Comparison of ENCODE assay signal across 1 cellular context in the genomic region with DNA sequence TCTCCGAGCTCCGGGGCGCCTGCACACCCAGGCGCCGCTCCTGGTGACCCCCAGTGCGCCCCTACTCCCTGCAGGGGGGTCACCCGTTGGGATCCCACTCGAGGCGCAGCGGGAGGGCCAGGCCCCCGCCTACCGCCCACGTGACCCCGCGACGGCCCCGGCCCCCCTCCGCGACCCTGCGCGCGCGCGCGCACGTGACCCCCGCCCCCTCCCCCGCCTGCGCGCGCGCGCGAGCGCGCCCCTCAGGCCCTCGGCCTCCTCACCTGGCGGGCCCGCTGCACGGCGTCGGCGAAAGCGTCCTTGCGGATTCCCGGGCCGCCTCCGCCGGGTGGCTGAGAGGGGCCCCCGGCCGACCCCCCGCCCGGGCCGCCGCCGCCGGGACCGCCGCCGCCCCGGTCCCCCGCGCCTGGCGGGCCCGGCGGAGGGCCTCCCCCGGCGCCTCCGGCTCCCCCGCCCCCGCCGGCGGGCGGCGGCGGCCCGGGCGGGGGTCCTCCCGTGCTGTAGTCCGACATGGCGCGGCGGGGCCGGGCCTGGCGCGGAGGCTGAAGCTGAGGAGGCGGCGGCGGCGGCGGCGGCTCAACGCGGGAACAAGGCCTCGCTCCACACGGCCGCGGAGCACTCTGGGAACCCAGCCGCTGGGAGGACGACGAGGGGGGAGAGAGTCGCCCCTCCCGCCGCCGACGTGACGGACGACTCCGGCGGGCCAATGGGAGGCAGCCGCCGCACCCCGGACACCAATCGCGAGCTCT.
A peak's percentile ranks its signal among the peaks of the same experiment; 100 is the strongest.
TF ChIP-seq lines count a peak whose summit lies in the region.

A gene with protein sequence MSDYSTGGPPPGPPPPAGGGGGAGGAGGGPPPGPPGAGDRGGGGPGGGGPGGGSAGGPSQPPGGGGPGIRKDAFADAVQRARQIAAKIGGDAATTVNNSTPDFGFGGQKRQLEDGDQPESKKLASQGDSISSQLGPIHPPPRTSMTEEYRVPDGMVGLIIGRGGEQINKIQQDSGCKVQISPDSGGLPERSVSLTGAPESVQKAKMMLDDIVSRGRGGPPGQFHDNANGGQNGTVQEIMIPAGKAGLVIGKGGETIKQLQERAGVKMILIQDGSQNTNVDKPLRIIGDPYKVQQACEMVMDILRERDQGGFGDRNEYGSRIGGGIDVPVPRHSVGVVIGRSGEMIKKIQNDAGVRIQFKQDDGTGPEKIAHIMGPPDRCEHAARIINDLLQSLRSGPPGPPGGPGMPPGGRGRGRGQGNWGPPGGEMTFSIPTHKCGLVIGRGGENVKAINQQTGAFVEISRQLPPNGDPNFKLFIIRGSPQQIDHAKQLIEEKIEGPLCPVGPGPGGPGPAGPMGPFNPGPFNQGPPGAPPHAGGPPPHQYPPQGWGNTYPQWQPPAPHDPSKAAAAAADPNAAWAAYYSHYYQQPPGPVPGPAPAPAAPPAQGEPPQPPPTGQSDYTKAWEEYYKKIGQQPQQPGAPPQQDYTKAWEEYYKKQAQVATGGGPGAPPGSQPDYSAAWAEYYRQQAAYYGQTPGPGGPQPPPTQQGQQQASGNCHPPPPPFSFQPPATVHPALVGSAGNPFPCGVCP (minus strand): TSS at position 622 of the 749 bp plus-strand sequence. CDS start 110 bp downstream, at position 512.

TF ChIP-seq in H1, 55 proteins besides CTCF, POLR2A, EP300 and RAD21:
- TF ChIP-seq JUN (IDR thresholded peaks at IDR 0.05; ENCODE audit: low read depth, low read length) (no peak), BACH1 (IDR thresholded peaks at IDR 0.05; ENCODE audit: low read length) (no peak), KDM1A (IDR thresholded peaks at IDR 0.05; ENCODE audit: borderline replicate concordance, low read length) (no peak), HDAC2 (IDR thresholded peaks at IDR 0.05; ENCODE audit: borderline replicate concordance in 1 of 2, low read depth in 2 of 2, low read length in 2 of 2) (no peak), TBP (IDR thresholded peaks at IDR 0.05; ENCODE audit: low read depth, low read length) (peak; percentile 68; the same call in 1 of the 2 replicates), ASH2L (IDR thresholded peaks at IDR 0.05; ENCODE audit: low read length) (no peak), TAF1 (IDR thresholded peaks at IDR 0.05; ENCODE audit: low read depth, low read length) (peak; percentile 85), GABPA (IDR thresholded peaks at IDR 0.05; ENCODE audit: borderline replicate concordance, insufficient read depth, low read length) (no peak), CTBP2 (IDR thresholded peaks at IDR 0.05; ENCODE audit: borderline replicate concordance, insufficient read depth, insufficient read length, low read length) (no peak), CHD2 (IDR thresholded peaks at IDR 0.05; ENCODE audit: low read length) (no peak), RNF2 (IDR thresholded peaks at IDR 0.05; ENCODE audit: borderline replicate concordance, low read depth, low read length, missing control alignments, poor library complexity, severe bottlenecking) (no peak), SP4 (IDR thresholded peaks at IDR 0.05; ENCODE audit: low read length) (no peak), CHD1 (IDR thresholded peaks at IDR 0.05; ENCODE audit: low read depth, low read length) (no peak; the same call in 1 of the 2 replicates), CREB1 (IDR thresholded peaks at IDR 0.05) (peak; percentile 83), TCF12 (IDR thresholded peaks at IDR 0.05; ENCODE audit: low read depth, low read length) (no peak), TEAD4 (IDR thresholded peaks at IDR 0.05; ENCODE audit: low read depth, low read length) (no peak), EZH2 (IDR thresholded peaks at IDR 0.05; ENCODE audit: low read depth, low read length, severe bottlenecking) (no peak), PHF8 (conservative IDR thresholded peaks at IDR 0.05; ENCODE audit: low read depth, low read length) (peak; percentile 79), BCL11A (IDR thresholded peaks at IDR 0.05; ENCODE audit: low read depth in 2 of 2, low read length in 2 of 2) (no peak), CBX8 (IDR thresholded peaks at IDR 0.05; ENCODE audit: borderline replicate concordance, low read depth, low read length) (no peak), JUND (IDR thresholded peaks at IDR 0.05; ENCODE audit: low read length) (no peak), SIX5 (IDR thresholded peaks at IDR 0.05; ENCODE audit: low read depth, low read length) (no peak), TAF7 (optimal IDR thresholded peaks at IDR 0.05; ENCODE audit: borderline replicate concordance, low read depth, low read length) (no peak), FOSL1 (IDR thresholded peaks at IDR 0.05; ENCODE audit: insufficient read depth, low read depth, low read length) (no peak), POLR2AphosphoS5 (IDR thresholded peaks at IDR 0.05; ENCODE audit: low read depth, low read length) (peak; percentile 49; the same call in 1 of the 2 replicates), EGR1 (IDR thresholded peaks at IDR 0.05; ENCODE audit: borderline replicate concordance, low read depth, low read length) (peak; percentile 9; the same call in 1 of the 2 replicates)
- TF ChIP-seq, protein P1, sequence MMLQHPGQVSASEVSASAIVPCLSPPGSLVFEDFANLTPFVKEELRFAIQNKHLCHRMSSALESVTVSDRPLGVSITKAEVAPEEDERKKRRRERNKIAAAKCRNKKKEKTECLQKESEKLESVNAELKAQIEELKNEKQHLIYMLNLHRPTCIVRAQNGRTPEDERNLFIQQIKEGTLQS (IDR thresholded peaks at IDR 0.05; ENCODE audit: insufficient read depth, low read depth, low read length), result peak; percentile 56; the same call in 1 of the 2 replicates
- TF ChIP-seq, protein P2, sequence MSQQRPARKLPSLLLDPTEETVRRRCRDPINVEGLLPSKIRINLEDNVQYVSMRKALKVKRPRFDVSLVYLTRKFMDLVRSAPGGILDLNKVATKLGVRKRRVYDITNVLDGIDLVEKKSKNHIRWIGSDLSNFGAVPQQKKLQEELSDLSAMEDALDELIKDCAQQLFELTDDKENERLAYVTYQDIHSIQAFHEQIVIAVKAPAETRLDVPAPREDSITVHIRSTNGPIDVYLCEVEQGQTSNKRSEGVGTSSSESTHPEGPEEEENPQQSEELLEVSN (IDR thresholded peaks at IDR 0.05), result peak; percentile 60; the same call in 1 of the 2 replicates
- TF ChIP-seq, protein P3, sequence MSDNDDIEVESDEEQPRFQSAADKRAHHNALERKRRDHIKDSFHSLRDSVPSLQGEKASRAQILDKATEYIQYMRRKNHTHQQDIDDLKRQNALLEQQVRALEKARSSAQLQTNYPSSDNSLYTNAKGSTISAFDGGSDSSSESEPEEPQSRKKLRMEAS (IDR thresholded peaks at IDR 0.05), result peak; percentile 26; the same call in 1 of the 2 replicates
- TF ChIP-seq, protein P4, sequence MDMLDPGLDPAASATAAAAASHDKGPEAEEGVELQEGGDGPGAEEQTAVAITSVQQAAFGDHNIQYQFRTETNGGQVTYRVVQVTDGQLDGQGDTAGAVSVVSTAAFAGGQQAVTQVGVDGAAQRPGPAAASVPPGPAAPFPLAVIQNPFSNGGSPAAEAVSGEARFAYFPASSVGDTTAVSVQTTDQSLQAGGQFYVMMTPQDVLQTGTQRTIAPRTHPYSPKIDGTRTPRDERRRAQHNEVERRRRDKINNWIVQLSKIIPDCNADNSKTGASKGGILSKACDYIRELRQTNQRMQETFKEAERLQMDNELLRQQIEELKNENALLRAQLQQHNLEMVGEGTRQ (IDR thresholded peaks at IDR 0.05; ENCODE audit: low read length), result peak; percentile 65
TF ChIP-seq in H1: peak in this region for 10.
